18 cellular contexts compared by ENCODE assay signal in genomic region chr4:98630804-98631454, GRCh38. TPM values are rescaled to one million over a fixed set of nuclear protein-coding genes. Genes with fewer than 3 reads are reported as not detected.
DNase-seq lines count a peak whose midpoint lies in the region; ATAC-seq and TF ChIP-seq lines count a peak whose summit lies in the region.
"Had no signal": no experiment of that assay in that cellular context is flagged by ENCODE, and none has a peak within 500 bp of the region (broad histone marks: within the 10 kb centered on the region; RNA-seq: fewer than 3 reads in every experiment).

No MANE protein-coding gene starts in this region.

- H3K79me2 ChIP-seq in GM23248 (ENCODE audit: insufficient read depth) = peaks cover 96% of the 10 kb centered on the region
- no peaks in the 10 kb centered on the region for H3K79me2 ChIP-seq in trophoblast cell (ENCODE audit: control insufficient read depth, insufficient read depth, low read length, poor library complexity)

- peak overlapping the region; percentile 10 for H4K91ac ChIP-seq in trophoblast cell (ENCODE audit: low read depth, low read length)

- H3K4me2 ChIP-seq in GM23248 (ENCODE audit: unreplicated experiment) (no peak overlapping the region), trophoblast cell (ENCODE audit: low read length) (no peak overlapping the region)

- H3K36me3 ChIP-seq in GM23248 (ENCODE audit: low read depth) = 0 out of 2 replicates have a peak, but pooled peaks cover 4% of the 10 kb centered on the region
- no peaks in the 10 kb centered on the region for H3K36me3 ChIP-seq in WERI-Rb-1
- H3K36me3 ChIP-seq in esophagus muscularis mucosa = no peaks in the 10 kb centered on the region
- no peaks in the 10 kb centered on the region for H3K36me3 ChIP-seq in trophoblast cell (ENCODE audit: control insufficient read depth in 1 of 2, insufficient read depth in 2 of 2, low read length in 2 of 2)
- H3K36me3 ChIP-seq in stomach = no peaks in the 10 kb centered on the region
- H3K36me3 ChIP-seq: HAP-1 had no signal

- no peak overlapping the region for H3K18ac ChIP-seq in trophoblast cell (ENCODE audit: low read length)

- intact Hi-C loops in esophagus muscularis mucosa (cut with DNase I) = no loop called here
- intact Hi-C loops in stomach (cut with DNase I; ENCODE audit: low total_unique reads) = no loop called here

- H3F3A ChIP-seq in GM23248 (ENCODE audit: insufficient read depth) = peaks cover 45% of the 10 kb centered on the region

- H3K4ac ChIP-seq in trophoblast cell (ENCODE audit: low read depth, low read length) = no peak overlapping the region

- TF ChIP-seq EP300 in esophagus muscularis mucosa (IDR thresholded peaks at IDR 0.05) (no peak), stomach (IDR thresholded peaks at IDR 0.05) (no peak)

- peak overlapping the region; percentile 4 for H4K8ac ChIP-seq in trophoblast cell (ENCODE audit: low read depth, low read length)

- DNase-seq in GM23248 = peak; percentile 8
- DNase-seq in WERI-Rb-1 = peak; percentile 43
- DNase-seq in esophagus muscularis mucosa (ENCODE audit: extremely low spot score) = peak; percentile 86
- no peak for DNase-seq in trophoblast cell
- DNase-seq in GM10266 (ENCODE audit: extremely low spot score) = no peak
- no peak for DNase-seq in stomach
- DNase-seq: activated T-cell treated with anti-CD3 and anti-CD28 coated beads, Interleukin-2, amount 50 U/mL, for 72 hours; foreskin melanocyte; NCI-H1092; NK-92 treated with Interleukin-12 subunit alpha and Interleukin-12 subunit beta, amount 100 ng/mL, for 24 hours; right cardiac atrium; SHP77; stimulated activated CD4-positive, alpha-beta T cell treated with anti-CD3 and anti-CD28 coated beads, Interleukin-2, amount 100 ng/mL, for 48 hours; stimulated activated CD8-positive, alpha-beta memory T cell treated with anti-CD3 and anti-CD28 coated beads, Interleukin-4, amount 100 ng/mL, for 48 hours; T-helper 9 cell had no signal

- H3K27me3 ChIP-seq in GM23248 (replicated peaks; ENCODE audit: insufficient read depth) (no peaks in the 10 kb centered on the region), WERI-Rb-1 (ENCODE audit: insufficient read depth, low read depth, severe bottlenecking) (no peaks in the 10 kb centered on the region), esophagus muscularis mucosa (no peaks in the 10 kb centered on the region), trophoblast cell (ENCODE audit: insufficient read depth, low read length) (no peaks in the 10 kb centered on the region), stomach (no peaks in the 10 kb centered on the region)

- no peak overlapping the region for H3K14ac ChIP-seq in trophoblast cell (ENCODE audit: low read length)

- H2AFZ ChIP-seq in GM23248 (no peak overlapping the region), trophoblast cell (ENCODE audit: insufficient read depth, low read length, poor library complexity) (no peak overlapping the region)

- WGBS in GM23248 (ENCODE audit: low coverage in 1 of 2, low lambda C conversion rate in 2 of 2, missing lambda C conversion rate in 2 of 2), 2 experiments = 72 to 74% methylated on average over 8 of the region's 8 CpGs
- WGBS in esophagus muscularis mucosa = 67% methylated on average over 8 of the region's 8 CpGs
- no CpG with 5 or more reads among the region's 8 CpGs for WGBS in trophoblast cell (ENCODE audit: extremely low coverage, insufficient coverage, insufficient read length)
- WGBS in stomach, 5 donors = 64 to 78% (median 73%) methylated on average over 8 of the region's 8 CpGs

- no peak overlapping the region for H3K9ac ChIP-seq in GM23248
- H3K9ac ChIP-seq in trophoblast cell (ENCODE audit: low read length) = no peak overlapping the region

- no peaks in the 10 kb centered on the region for H3K79me1 ChIP-seq in trophoblast cell (ENCODE audit: low read length)

- H3K9me2 ChIP-seq in GM23248 (ENCODE audit: insufficient read depth) = no peaks in the 10 kb centered on the region

- in situ Hi-C loops in GM23248 (cut with MboI) = no loop called here

- TF ChIP-seq POLR2A in esophagus muscularis mucosa (IDR thresholded peaks at IDR 0.05; ENCODE audit: low read depth) (no peak), stomach (IDR thresholded peaks at IDR 0.05) (no peak)

- H4K20me1 ChIP-seq in GM23248 (ENCODE audit: insufficient read depth) = no peaks in the 10 kb centered on the region

- H3K23ac ChIP-seq in trophoblast cell (ENCODE audit: low read length) = no peak overlapping the region

- no peak overlapping the region for H2BK5ac ChIP-seq in trophoblast cell (ENCODE audit: low read depth, low read length, poor library complexity)

- no peak overlapping the region for H4K12ac ChIP-seq in trophoblast cell (ENCODE audit: low read depth, low read length)

- TF ChIP-seq CTCF in WERI-Rb-1 (IDR thresholded peaks at IDR 0.05; ENCODE audit: low read depth, low read length) (peak; percentile 69), esophagus muscularis mucosa (IDR thresholded peaks at IDR 0.05) (no peak), GM10266 (IDR thresholded peaks at IDR 0.05; ENCODE audit: control insufficient read depth, insufficient read depth, low read depth, missing control alignments) (no peak), stomach (IDR thresholded peaks at IDR 0.05) (no peak)

- H2BK120ac ChIP-seq in trophoblast cell (ENCODE audit: insufficient read depth, low read length, poor library complexity) = no peak overlapping the region

- H3K4me1 ChIP-seq in GM23248 (ENCODE audit: insufficient read depth) = peaks cover 31% of the 10 kb centered on the region
- peaks cover 5 to 36% (median 26%) of the 10 kb centered on the region in 4 donors for H3K4me1 ChIP-seq in esophagus muscularis mucosa
- H3K4me1 ChIP-seq in trophoblast cell (ENCODE audit: control insufficient read depth in 1 of 2, insufficient read depth in 2 of 2, low read length in 2 of 2) = peaks cover 9 to 16% of the 10 kb centered on the region in 2 experiments
- H3K4me1 ChIP-seq in stomach = peaks cover 5 to 34% (median 13%) of the 10 kb centered on the region in 4 donors
- H3K4me1 ChIP-seq: HAP-1 had no signal

- H3K9me3 ChIP-seq in GM23248 (ENCODE audit: low read depth) (no peaks in the 10 kb centered on the region), WERI-Rb-1 (ENCODE audit: severe bottlenecking) (no peaks in the 10 kb centered on the region), esophagus muscularis mucosa (no peaks in the 10 kb centered on the region), trophoblast cell (ENCODE audit: insufficient read depth, low read depth, low read length) (no peaks in the 10 kb centered on the region), stomach (no peaks in the 10 kb centered on the region)

- H3K27ac ChIP-seq in GM23248 = no peak overlapping the region
- peak overlapping the region; percentile 22 for H3K27ac ChIP-seq in WERI-Rb-1
- peak overlapping the region in 1 of 4 donors; percentile 2 for H3K27ac ChIP-seq in esophagus muscularis mucosa (replicated peaks in 1 of 4)
- peak overlapping the region; percentile 51 for H3K27ac ChIP-seq in trophoblast cell (ENCODE audit: low read depth, low read length)
- H3K27ac ChIP-seq in stomach = no peak overlapping the region

- H2BK12ac ChIP-seq in trophoblast cell (ENCODE audit: low read length) = no peak overlapping the region

- H3K4me3 ChIP-seq in GM23248 (no peak overlapping the region), WERI-Rb-1 (ENCODE audit: low read depth, low read length) (no peak overlapping the region), esophagus muscularis mucosa (no peak overlapping the region), trophoblast cell (ENCODE audit: low read depth, low read length) (no peak overlapping the region), stomach (no peak overlapping the region)
- H3K4me3 ChIP-seq: HAP-1 had no signal

- H2AK5ac ChIP-seq in trophoblast cell (ENCODE audit: low read length) = no peak overlapping the region

- no peak for ATAC-seq in GM21367 (IDR thresholded peaks at IDR 0.05; ENCODE audit: unreplicated experiment)
- no peak for ATAC-seq in GM18867 (IDR thresholded peaks at IDR 0.05; ENCODE audit: unreplicated experiment)
- ATAC-seq: activated T-cell treated with anti-CD3 and anti-CD28 coated beads, Interleukin-2, amount 50 U/mL, for 72 hours; right cardiac atrium had no signal

RNA-seq across cellular contexts. Expression of gene TSPAN5, which starts 27.5 kb away (rescaled TPM):
- total RNA-seq in GM23248 (2014; rRNA removed; shearing (Covaris generic)) = 61.9 and 69.6 TPM in 2 replicates
- polyA plus RNA-seq in GM23248 (2016; fragmentation: Nextera tagmentation; extraction: Ambion mirVana) (70.8 and 76.6 TPM in 2 replicates), stomach (1 to 10 TPM; 1.6 to 5.3 (median 2.9) TPM)
- total RNA-seq in esophagus muscularis mucosa (10 to 100 TPM in 3 of 4 donors, 1 to 10 TPM in 1; 9.1 to 16.8 (median 13.3) TPM), stomach (10 to 100 TPM in 3 of 5 donors, 1 to 10 TPM in 2; 7.5 to 90.2 (median 18.1) TPM)
- 9.9 and 10.3 TPM in 2 replicates for polyA plus RNA-seq in trophoblast cell (2013)

Comparison
In these comparisons a context has a peak if more than half of its experiments do, and no peak if none do; other contexts are left out.
1. DNase-seq: peak in GM23248 (single experiment), WERI-Rb-1 (single experiment) and esophagus muscularis mucosa (single experiment); none in trophoblast cell (0 of 2), GM10266 (single experiment) and stomach (single experiment).
2. H3K27ac ChIP-seq: peak in WERI-Rb-1 (single experiment) and trophoblast cell (single experiment); none in GM23248 (single experiment) and stomach (0 of 5).